ENCODE assay signal across 9 cellular contexts in genomic region chr9:21070171-21070571, GRCh38. TPM values are rescaled to one million over a fixed set of nuclear protein-coding genes. Genes with fewer than 3 reads are reported as not detected.
DNase-seq lines count a peak whose midpoint lies in the region; ATAC-seq and TF ChIP-seq lines count a peak whose summit lies in the region.
"Had no signal": no experiment of that assay in that cellular context is flagged by ENCODE, and none has a peak within 500 bp of the region (broad histone marks: within the 10 kb centered on the region; RNA-seq: fewer than 3 reads in every experiment).

No MANE protein-coding gene starts in this region.

- CTCF ChIA-PET in SK-N-SH (lab: Yijun Ruan, JAX) = interaction anchor here (0.6 kb wide), 1 partner anchor 9 kb away, joined by 3 read pairs; no protein-coding TSS in a partner anchor
- CTCF ChIA-PET in activated CD4-positive, alpha-beta memory T cell treated with anti-CD3 and anti-CD28 coated beads for 36 hours (lab: Charles Lee) = interaction anchor here (0.6 kb wide), 1 partner anchor 17 kb away, joined by 3 read pairs; no protein-coding TSS in a partner anchor

- H3K79me2 ChIP-seq in SK-N-SH (ENCODE audit: insufficient read depth) = no peaks in the 10 kb centered on the region

- no peaks in the 10 kb centered on the region for H3K27me3 Mint-ChIP-seq in natural killer cell treated with Interleukin-12 subunit alpha and Interleukin-12 subunit beta and Interleukin-15 and Interleukin-18, amount 100 ng/mL, for 72 hours
- H3K27me3 Mint-ChIP-seq in activated CD4-positive, alpha-beta memory T cell treated with anti-CD3 and anti-CD28 coated beads for 36 hours = peaks cover 2% of the 10 kb centered on the region

- H3K4me3 ChIP-seq in SK-N-SH (ENCODE audit: low read depth in 2 of 2, low read length in 1 of 2) (peak overlapping the region in 1 of 2 experiments; percentile 23; a peak in 2 of 4 replicates), psoas muscle (peak overlapping the region; percentile 26)
- H3K4me3 ChIP-seq: HAP-1 had no signal

- no peak overlapping the region for H3K27ac Mint-ChIP-seq in natural killer cell treated with Interleukin-12 subunit alpha and Interleukin-12 subunit beta and Interleukin-15 and Interleukin-18, amount 100 ng/mL, for 72 hours
- H3K27ac Mint-ChIP-seq in activated CD4-positive, alpha-beta memory T cell treated with anti-CD3 and anti-CD28 coated beads for 36 hours = no peak overlapping the region

- TF ChIP-seq RAD21 in SK-N-SH (IDR thresholded peaks at IDR 0.05; ENCODE audit: low read length) = no peak

- H3K4me2 ChIP-seq in SK-N-SH = peak overlapping the region; percentile 44; the same call in 1 of the 2 replicates

- DNase-seq in GM03348 (ENCODE audit: low spot score) (peak; percentile 72), SK-N-SH (no peak), head of caudate nucleus (peak in 22 of 42 donors; percentile 3 to 69 (median 24)), psoas muscle (peak in 1 of 2 donors; percentile 19)
- no peak for DNase-seq in central memory CD4-positive, alpha-beta T cell
- DNase-seq in natural killer cell treated with Interleukin-12 subunit alpha and Interleukin-12 subunit beta and Interleukin-15 and Interleukin-18, amount 100 ng/mL, for 72 hours (ENCODE audit: low spot score) = no peak
- no peak for DNase-seq in activated CD4-positive, alpha-beta memory T cell treated with anti-CD3 and anti-CD28 coated beads for 36 hours

- H3K9ac ChIP-seq in SK-N-SH = no peak overlapping the region

- no peaks in the 10 kb centered on the region for H3K27me3 ChIP-seq in SK-N-SH (ENCODE audit: insufficient read depth)
- H3K27me3 ChIP-seq in psoas muscle (ENCODE audit: insufficient read depth in 3 of 3, low read length in 2 of 3) = no peaks in the 10 kb centered on the region

- H3K9me3 ChIP-seq in SK-N-SH = no peaks in the 10 kb centered on the region
- no peaks in the 10 kb centered on the region for H3K9me3 ChIP-seq in psoas muscle
- H3K9me3 ChIP-seq: HAP-1 had no signal

- ATAC-seq in psoas muscle (peak; percentile 53 to 82 (median 67)), HG03097 (IDR thresholded peaks at IDR 0.05; ENCODE audit: low FRiP score, unreplicated experiment) (no peak)
- no peak for ATAC-seq in natural killer cell treated with Interleukin-12 subunit alpha and Interleukin-12 subunit beta and Interleukin-15 and Interleukin-18, amount 100 ng/mL, for 72 hours

- H3K4me3 Mint-ChIP-seq in natural killer cell treated with Interleukin-12 subunit alpha and Interleukin-12 subunit beta and Interleukin-15 and Interleukin-18, amount 100 ng/mL, for 72 hours = no peak overlapping the region
- H3K4me3 Mint-ChIP-seq in activated CD4-positive, alpha-beta memory T cell treated with anti-CD3 and anti-CD28 coated beads for 36 hours = no peak overlapping the region

- H3K36me3 ChIP-seq in SK-N-SH (replicated peaks in 1 of 2; ENCODE audit: control insufficient read depth in 1 of 2, insufficient read depth in 2 of 2, low read length in 1 of 2) (no peaks in the 10 kb centered on the region), psoas muscle (ENCODE audit: insufficient read depth in 1 of 2, low read depth in 1 of 2) (no peaks in the 10 kb centered on the region)
- H3K36me3 ChIP-seq: HAP-1 had no signal

- TF ChIP-seq EP300 in SK-N-SH (IDR thresholded peaks at IDR 0.05; ENCODE audit: borderline replicate concordance in 1 of 2, low read depth in 1 of 2, low read length in 1 of 2) = no peak

- TF ChIP-seq CTCF in SK-N-SH (IDR thresholded peaks at IDR 0.05) (peak; percentile 45), psoas muscle (IDR thresholded peaks at IDR 0.05) (peak; percentile 18)

- intact Hi-C loops in head of caudate nucleus (cut with DNase I) (no loop called here), psoas muscle (cut with DNase I) (no loop called here)
- intact Hi-C loops in activated CD4-positive, alpha-beta memory T cell treated with anti-CD3 and anti-CD28 coated beads for 36 hours (cut with micrococcal nuclease) = no loop called here

- H3F3A ChIP-seq in SK-N-SH (replicated peaks; ENCODE audit: insufficient read depth) = peaks cover 14% of the 10 kb centered on the region

- POLR2A ChIA-PET in SK-N-SH (lab: Yijun Ruan, JAX) = no interaction called here
- POLR2A ChIA-PET in activated CD4-positive, alpha-beta memory T cell treated with anti-CD3 and anti-CD28 coated beads for 36 hours (lab: Charles Lee) = no interaction called here

- H3K9me2 ChIP-seq in SK-N-SH = no peaks in the 10 kb centered on the region

- no peaks in the 10 kb centered on the region for H4K20me1 ChIP-seq in SK-N-SH (ENCODE audit: insufficient read depth)

- no peaks in the 10 kb centered on the region for H3K9me3 Mint-ChIP-seq in natural killer cell treated with Interleukin-12 subunit alpha and Interleukin-12 subunit beta and Interleukin-15 and Interleukin-18, amount 100 ng/mL, for 72 hours
- H3K9me3 Mint-ChIP-seq in activated CD4-positive, alpha-beta memory T cell treated with anti-CD3 and anti-CD28 coated beads for 36 hours = no peaks in the 10 kb centered on the region

- H3K4me1 Mint-ChIP-seq in natural killer cell treated with Interleukin-12 subunit alpha and Interleukin-12 subunit beta and Interleukin-15 and Interleukin-18, amount 100 ng/mL, for 72 hours (ENCODE audit: low read depth in 2 of 2) = no peaks in the 10 kb centered on the region
- no peaks in the 10 kb centered on the region for H3K4me1 Mint-ChIP-seq in activated CD4-positive, alpha-beta memory T cell treated with anti-CD3 and anti-CD28 coated beads for 36 hours (ENCODE audit: low read depth)

- no peaks in the 10 kb centered on the region; a peak in 1 of 4 replicates for H3K4me1 ChIP-seq in SK-N-SH (ENCODE audit: control insufficient read depth in 1 of 2, insufficient read depth in 2 of 2, low read depth in 1 of 2, low read length in 1 of 2)
- peaks cover 14% of the 10 kb centered on the region for H3K4me1 ChIP-seq in psoas muscle
- H3K4me1 ChIP-seq: HAP-1 had no signal

- H3K27ac ChIP-seq in SK-N-SH (ENCODE audit: low read depth in 2 of 2, low read length in 1 of 2) (peak overlapping the region; percentile 71 to 75; a peak in 3 of 4 replicates), psoas muscle (no peak overlapping the region)

- H2AFZ ChIP-seq in SK-N-SH (ENCODE audit: low read depth) = peak overlapping the region; percentile 72

- no peaks in the 10 kb centered on the region for H3K36me3 Mint-ChIP-seq in natural killer cell treated with Interleukin-12 subunit alpha and Interleukin-12 subunit beta and Interleukin-15 and Interleukin-18, amount 100 ng/mL, for 72 hours
- H3K36me3 Mint-ChIP-seq in activated CD4-positive, alpha-beta memory T cell treated with anti-CD3 and anti-CD28 coated beads for 36 hours = no peaks in the 10 kb centered on the region

- 33% methylated on average over 4 of the region's 4 CpGs for WGBS in SK-N-SH (ENCODE audit: low lambda C conversion rate)
- 0 to 2% (median 2%) methylated on average over 4 of the region's 4 CpGs for WGBS in psoas muscle, 3 donors

TF ChIP-seq in SK-N-SH, 30 proteins besides CTCF, POLR2A, EP300 and RAD21:
- TF ChIP-seq SIN3A (IDR thresholded peaks at IDR 0.05; ENCODE audit: borderline replicate concordance, low read depth, low read length) (0 out of 2 replicates have a peak, but pooled peaks have one; percentile 15), TCF12 (IDR thresholded peaks at IDR 0.05) (peak; percentile 52; the same call in 1 of the 2 replicates), JUND (IDR thresholded peaks at IDR 0.05) (peak; percentile 85), ELF1 (IDR thresholded peaks at IDR 0.05) (no peak), FOSL2 (IDR thresholded peaks at IDR 0.05; ENCODE audit: borderline replicate concordance, low read depth) (peak; percentile 82), CHD2 (IDR thresholded peaks at IDR 0.05; ENCODE audit: low read length, partially characterized antibody) (no peak), TEAD4 (IDR thresholded peaks at IDR 0.05; ENCODE audit: borderline replicate concordance, insufficient read depth) (0 out of 2 replicates have a peak, but pooled peaks have one; percentile 44), MAX (IDR thresholded peaks at IDR 0.05; ENCODE audit: low read depth) (peak; percentile 42; the same call in 1 of the 2 replicates), PBX3 (IDR thresholded peaks at IDR 0.05) (no peak; the same call in 1 of the 2 replicates), GABPA (IDR thresholded peaks at IDR 0.05; ENCODE audit: low read depth) (no peak), NFIC (IDR thresholded peaks at IDR 0.05; ENCODE audit: borderline replicate concordance) (peak; percentile 80)

RNA-seq across cellular contexts. Expression of gene IFNB1, which starts 7.6 kb away (rescaled TPM):
- polyA plus RNA-seq in SK-N-SH (2012; rRNA removed) (not detected in 2 replicates), psoas muscle (not detected)
- not detected in 2 replicates for polyA plus RNA-seq in SK-N-SH (2012; cell fraction: cytosol; rRNA removed)
- polyA plus RNA-seq in SK-N-SH (2012; cell fraction: nucleus; rRNA removed) = 0.15 TPM in 1 of 2 replicates, not detected in the other
- total RNA-seq in psoas muscle = not detected
- not detected for total RNA-seq in natural killer cell treated with Interleukin-12 subunit alpha and Interleukin-12 subunit beta and Interleukin-15 and Interleukin-18, amount 100 ng/mL, for 72 hours
- total RNA-seq in activated CD4-positive, alpha-beta memory T cell treated with anti-CD3 and anti-CD28 coated beads for 36 hours = 1 to 10 TPM in 1 of 2 experiments, under 1 TPM in 1; 0.26 to 1.7 TPM

RNA-seq across cellular contexts. Expression of gene HACD4, which starts 38.7 kb away (rescaled TPM):
- polyA plus RNA-seq in SK-N-SH (2012; rRNA removed) = under 0.01 TPM in 1 of 2 replicates, not detected in the other
- 0.01 TPM in 2 replicates for polyA plus RNA-seq in SK-N-SH (2012; cell fraction: cytosol; rRNA removed)
- 0.02 TPM in 1 of 2 replicates, not detected in the other for polyA plus RNA-seq in SK-N-SH (2012; cell fraction: nucleus; rRNA removed)
- total RNA-seq in psoas muscle = under 1 TPM; 0.23 to 0.52 (median 0.38) TPM
- polyA plus RNA-seq in psoas muscle = under 1 TPM; 0.16 to 0.21 (median 0.16) TPM
- 1 to 10 TPM; 2.2 to 3.1 TPM for total RNA-seq in natural killer cell treated with Interleukin-12 subunit alpha and Interleukin-12 subunit beta and Interleukin-15 and Interleukin-18, amount 100 ng/mL, for 72 hours
- total RNA-seq in activated CD4-positive, alpha-beta memory T cell treated with anti-CD3 and anti-CD28 coated beads for 36 hours = 1 to 10 TPM; 1.9 to 2.4 TPM

Comparison
In these comparisons a context has a peak if more than half of its experiments do, and no peak if none do; other contexts are left out.
1. DNase-seq: peak in GM03348 (single experiment) and head of caudate nucleus (22 of 42); none in SK-N-SH (single experiment), central memory CD4-positive, alpha-beta T cell (single experiment), natural killer cell treated with Interleukin-12 subunit alpha and Interleukin-12 subunit beta and Interleukin-15 and Interleukin-18, amount 100 ng/mL, for 72 hours (single experiment) and activated CD4-positive, alpha-beta memory T cell treated with anti-CD3 and anti-CD28 coated beads for 36 hours (single experiment).
2. ATAC-seq: peak in psoas muscle (4 of 4); none in HG03097 (single experiment) and natural killer cell treated with Interleukin-12 subunit alpha and Interleukin-12 subunit beta and Interleukin-15 and Interleukin-18, amount 100 ng/mL, for 72 hours (0 of 2).